8 cellular contexts compared by ENCODE assay signal in genomic region chr21:33229776-33230517, GRCh38.
DNase-seq lines count a peak whose midpoint lies in the region; ATAC-seq and TF ChIP-seq lines count a peak whose summit lies in the region.

Gene IFNAR2 (plus strand): TSS chr21:33229938. CDS start chr21:33241923, 11,985 bp downstream.

- DNase-seq in NCI-H1105 (lab: John Stamatoyannopoulos, UW) (peak; percentile 64), T1000 (lab: John Stamatoyannopoulos, UW) (peak; percentile 43), astrocyte of the spinal cord (ENCODE audit: low read depth, low spot score) (peak; percentile 38), hypothalamus (lab: John Stamatoyannopoulos, UW) (peak in 49 of 51 donors; percentile 24 to 87 (median 66)), retinal pigment epithelial cell (ENCODE audit: low read depth) (no peak), NCI-H128 (lab: John Stamatoyannopoulos, UW; ENCODE audit: unreplicated experiment) (no peak)

- TF ChIP-seq CTCF in GM12875 (IDR thresholded peaks at IDR 0.05; ENCODE audit: borderline replicate concordance, insufficient read depth, low read depth, low read length), result no peak
- no peak for TF ChIP-seq CTCF in astrocyte of the spinal cord (IDR thresholded peaks at IDR 0.05; ENCODE audit: low read depth, low read length)
- no peak for TF ChIP-seq CTCF in retinal pigment epithelial cell (conservative IDR thresholded peaks at IDR 0.05; ENCODE audit: low read depth, low read length)

- in situ Hi-C loops in astrocyte of the spinal cord (cut with HindIII; ENCODE audit: low sequenced_read_pairs), result no loop called here

- H3K4me3 ChIP-seq in GM12875 (ENCODE audit: low read depth, low read length) (peak within 1 kb of the TSS; percentile 97), astrocyte of the spinal cord (ENCODE audit: low read depth, low read length) (peak within 1 kb of the TSS; percentile 75), retinal pigment epithelial cell (ENCODE audit: low read length) (peak within 1 kb of the TSS; percentile 79)

- peak; percentile 72 for ATAC-seq in HG02588 (IDR thresholded peaks at IDR 0.05; ENCODE audit: unreplicated experiment)

Comparison
In these comparisons a context has a peak if more than half of its experiments do, and no peak if none do; other contexts are left out.
1. DNase-seq: peak in NCI-H1105 (single experiment), T1000 (single experiment), astrocyte of the spinal cord (single experiment) and hypothalamus (49 of 51); none in retinal pigment epithelial cell (single experiment) and NCI-H128 (single experiment).
2. Peak in every context shown above with its lines, with median percentiles within 50 percentile points of each other: H3K4me3 ChIP-seq.